ENCODE assay signal across 25 cellular contexts in genomic region chr1:61225478-61225877, GRCh38.
A peak's percentile ranks its signal among the peaks of the same experiment; 100 is the strongest.
DNase-seq lines count a peak whose midpoint lies in the region; ATAC-seq, FAIRE-seq and TF ChIP-seq lines count a peak whose summit lies in the region.
"Had no signal": no experiment of that assay in that cellular context is flagged by ENCODE, and none has a peak within 500 bp of the region (broad histone marks: within the 10 kb centered on the region; RNA-seq: fewer than 3 reads in every experiment).

No MANE protein-coding gene starts in this region.

- no peak overlapping the region for H3K4me3 Mint-ChIP-seq in glutamatergic neuron (ENCODE audit: unreplicated experiment)
- H3K4me3 Mint-ChIP-seq: B cell; CD4-positive, alpha-beta T cell; CD8-positive, alpha-beta T cell had no signal

- no peak overlapping the region for H2AFZ ChIP-seq in IMR-90 (replicated peaks; ENCODE audit: low read length, poor library complexity)

- POLR2A ChIA-PET in A549 (lab: Yijun Ruan, JAX) (no interaction called here), IMR-90 (lab: Charles Lee; ENCODE audit: unreplicated experiment) (no interaction called here)

- H3K4me1 ChIP-seq in A549 (peaks cover 66% of the 10 kb centered on the region), IMR-90 (ENCODE audit: control insufficient read depth, insufficient read depth, low read length) (no peaks in the 10 kb centered on the region), subcutaneous abdominal adipose tissue (ENCODE audit: control insufficient read depth in 5 of 5, insufficient read depth in 5 of 5, low read length in 5 of 5) (peaks cover 0 to 47% (median 32%) of the 10 kb centered on the region in 5 donors), body of pancreas (peaks cover 41% of the 10 kb centered on the region)
- H3K4me1 ChIP-seq: Caco-2 had no signal

- DNase-seq in A549 (ENCODE audit: low read depth in 1 of 2, low spot score in 1 of 2) (no peak), IMR-90 (no peak), glutamatergic neuron (no peak), body of pancreas (no peak)
- DNase-seq: 8988T; AML-193; Caco-2; Calu3; CD4-positive, alpha-beta T cell; CD8-positive, alpha-beta T cell; DND-41; EL; GDM1 had no signal

- 96% methylated on average over 9 of the region's 9 CpGs for WGBS in A549 (ENCODE audit: missing lambda C conversion rate)
- no CpG with 5 or more reads among the region's 9 CpGs for WGBS in IMR-90 (ENCODE audit: extremely low coverage in 2 of 2, insufficient read length in 1 of 2), 2 experiments
- 95 to 97% methylated on average over 9 of the region's 9 CpGs for WGBS in body of pancreas, 2 donors

- H3K4me3 ChIP-seq in A549 (no peak overlapping the region), IMR-90 (ENCODE audit: insufficient read depth, low read depth, low read length) (no peak overlapping the region), subcutaneous abdominal adipose tissue (ENCODE audit: low read depth in 1 of 5, low read length in 5 of 5) (no peak overlapping the region), body of pancreas (no peak overlapping the region)
- H3K4me3 ChIP-seq: BLaER1 treated with 17β-estradiol and CSF1 and Interleukin-3, amounts not matched to agents 10 nM and 100 nM; GM12878 had no signal

- no peak for TF ChIP-seq RAD21 in A549 (conservative IDR thresholded peaks at IDR 0.05 in 1 of 2, IDR thresholded peaks at IDR 0.05 in 1 of 2)
- TF ChIP-seq RAD21 in IMR-90 (IDR thresholded peaks at IDR 0.05; ENCODE audit: low read length) = no peak

- intact Hi-C loops in IMR-90 (cut with micrococcal nuclease) = no loop called here
- intact Hi-C loops in body of pancreas (cut with DNase I) = no loop called here

- no peak overlapping the region for H2BK15ac ChIP-seq in IMR-90 (ENCODE audit: low read depth, low read length)

- ATAC-seq in A549 (no peak), IMR-90 (ENCODE audit: low read depth) (no peak), GM21717 (IDR thresholded peaks at IDR 0.05; ENCODE audit: unreplicated experiment) (no peak), body of pancreas (no peak), GM18868 (IDR thresholded peaks at IDR 0.05; ENCODE audit: unreplicated experiment) (no peak)
- ATAC-seq: CD8-positive, alpha-beta T cell; GM12878 had no signal

- no peak overlapping the region for H3K4ac ChIP-seq in IMR-90 (ENCODE audit: low read depth, low read length)

- H3K23ac ChIP-seq in IMR-90 (ENCODE audit: low read depth, low read length) = no peak overlapping the region

- no peak for FAIRE-seq in A549 (lab: Jason Lieb, UNC)
- FAIRE-seq: A204.1, D721Med, GM12878, GM12892, GM18507, GM19239 had no signal

- BruUV-seq in IMR-90 (replicated peaks; lab: Mats Ljungman, UMichigan) = no TSS peak

- no peaks in the 10 kb centered on the region for H3K9me1 ChIP-seq in IMR-90 (ENCODE audit: insufficient read depth, low read length)

- H2BK120ac ChIP-seq in IMR-90 (ENCODE audit: low read depth, low read length) = no peak overlapping the region

- in situ Hi-C loops in IMR-90 (cut with MboI; ENCODE audit: low sequenced_read_pairs) = no loop called here

- H3K9me3 ChIP-seq in A549 (no peaks in the 10 kb centered on the region), IMR-90 (ENCODE audit: control insufficient read depth, insufficient read depth, low read length) (no peaks in the 10 kb centered on the region), subcutaneous abdominal adipose tissue (ENCODE audit: control insufficient read depth in 5 of 5, low read length in 5 of 5) (no peaks in the 10 kb centered on the region), body of pancreas (no peaks in the 10 kb centered on the region)
- H3K9me3 ChIP-seq: BLaER1 treated with 17β-estradiol and CSF1 and Interleukin-3, amounts not matched to agents 10 nM and 100 nM; Caco-2 had no signal

- no peak overlapping the region for H2AK5ac ChIP-seq in IMR-90 (ENCODE audit: low read depth, low read length)

- H3K4me2 ChIP-seq in A549 = no peak overlapping the region
- no peak overlapping the region for H3K4me2 ChIP-seq in IMR-90 (ENCODE audit: low read depth, low read length)
- H3K4me2 ChIP-seq: BLaER1 treated with 17β-estradiol and CSF1 and Interleukin-3, amounts not matched to agents 10 nM and 100 nM had no signal

- no peak overlapping the region for H3K14ac ChIP-seq in IMR-90 (replicated peaks; ENCODE audit: low read depth, low read length)

- no peak for TF ChIP-seq EP300 in A549 (IDR thresholded peaks at IDR 0.05)

- no peaks in the 10 kb centered on the region for H3K36me3 Mint-ChIP-seq in glutamatergic neuron (ENCODE audit: unreplicated experiment)
- H3K36me3 Mint-ChIP-seq: CD8-positive, alpha-beta T cell had no signal

- H3K79me1 ChIP-seq in IMR-90 (ENCODE audit: low read depth in 1 of 2, low read length in 2 of 2) = no peaks in the 10 kb centered on the region

- peaks cover 5% of the 10 kb centered on the region for H3K27me3 Mint-ChIP-seq in glutamatergic neuron (ENCODE audit: unreplicated experiment)

- dilution Hi-C loops in IMR-90 (cut with HindIII; ENCODE audit: low sequenced_read_pairs, unreplicated experiment) = no loop called here

- no peak overlapping the region for H4K8ac ChIP-seq in IMR-90 (ENCODE audit: low read depth in 2 of 2, low read length in 2 of 2)

- no peak overlapping the region for H3K56ac ChIP-seq in IMR-90 (ENCODE audit: extremely low read depth, insufficient read depth, low read length)

- TF ChIP-seq POLR2A in A549 (IDR thresholded peaks at IDR 0.05; ENCODE audit: low read length) = no peak
- no peak for TF ChIP-seq POLR2A in IMR-90 (IDR thresholded peaks at IDR 0.05; ENCODE audit: low read depth, low read length)
- no peak for TF ChIP-seq POLR2A in body of pancreas (IDR thresholded peaks at IDR 0.05)

- H3K27me3 ChIP-seq in IMR-90 (ENCODE audit: control insufficient read depth, insufficient read depth, low read length) (no peaks in the 10 kb centered on the region), subcutaneous abdominal adipose tissue (ENCODE audit: control insufficient read depth in 5 of 5, insufficient read depth in 4 of 5, low read length in 5 of 5) (no peaks in the 10 kb centered on the region), body of pancreas (no peaks in the 10 kb centered on the region)
- H3K27me3 ChIP-seq: BLaER1 treated with 17β-estradiol and CSF1 and Interleukin-3, amounts not matched to agents 10 nM and 100 nM had no signal

- no peak overlapping the region for H3K18ac ChIP-seq in IMR-90 (ENCODE audit: low read depth, low read length)

- no peak overlapping the region for H2AK9ac ChIP-seq in IMR-90 (replicated peaks; ENCODE audit: low read depth, low read length, poor library complexity)

- no peak overlapping the region for H3K9ac ChIP-seq in IMR-90 (ENCODE audit: low read depth, low read length)
- H3K9ac ChIP-seq in subcutaneous abdominal adipose tissue (ENCODE audit: low read length in 5 of 5) = no peak overlapping the region
- H3K9ac ChIP-seq: BLaER1 treated with 17β-estradiol and CSF1 and Interleukin-3, amounts not matched to agents 10 nM and 100 nM had no signal

- CTCF ChIA-PET in A549 (lab: Yijun Ruan, JAX) = interaction anchor here (1.0 kb wide), 1 partner anchor 16 kb away, joined by 3 read pairs; no protein-coding TSS in a partner anchor
- CTCF ChIA-PET in IMR-90 (lab: Yijun Ruan, JAX) = no interaction called here

- TF ChIP-seq CTCF in A549 (IDR thresholded peaks at IDR 0.05) (no peak), IMR-90 (conservative IDR thresholded peaks at IDR 0.05; ENCODE audit: low read depth, low read length) (no peak), glutamatergic neuron (IDR thresholded peaks at IDR 0.05; ENCODE audit: partially characterized antibody, unreplicated experiment) (no peak), body of pancreas (IDR thresholded peaks at IDR 0.05) (no peak)

- H4K20me1 ChIP-seq in IMR-90 (ENCODE audit: insufficient read depth, low read length) = no peaks in the 10 kb centered on the region
- H4K20me1 ChIP-seq: BLaER1 treated with 17β-estradiol and CSF1 and Interleukin-3, amounts not matched to agents 10 nM and 100 nM had no signal

- no peak overlapping the region for H2BK20ac ChIP-seq in IMR-90 (ENCODE audit: low read depth, low read length)

- H3K36me3 ChIP-seq in IMR-90 (ENCODE audit: control insufficient read depth, insufficient read depth, low read length) (no peaks in the 10 kb centered on the region), subcutaneous abdominal adipose tissue (ENCODE audit: control insufficient read depth in 5 of 5, insufficient read depth in 5 of 5, low read length in 5 of 5) (no peaks in the 10 kb centered on the region), body of pancreas (replicated peaks in 1 of 2; ENCODE audit: insufficient read depth in 1 of 2, low read depth in 2 of 2) (no peaks in the 10 kb centered on the region)
- H3K36me3 ChIP-seq: BLaER1 treated with 17β-estradiol and CSF1 and Interleukin-3, amounts not matched to agents 10 nM and 100 nM had no signal

- no peak overlapping the region for H4K91ac ChIP-seq in IMR-90 (ENCODE audit: insufficient read depth, low read depth, low read length)

- no peak overlapping the region for H4K5ac ChIP-seq in IMR-90 (ENCODE audit: low read depth, low read length)

- H3K27ac Mint-ChIP-seq in glutamatergic neuron (ENCODE audit: unreplicated experiment) = peak overlapping the region; percentile 94
- H3K27ac Mint-ChIP-seq: B cell; CD4-positive, alpha-beta T cell; CD8-positive, alpha-beta T cell had no signal

- H3K4me1 Mint-ChIP-seq in glutamatergic neuron (ENCODE audit: low read depth, unreplicated experiment) = peaks cover 57% of the 10 kb centered on the region
- H3K4me1 Mint-ChIP-seq: B cell had no signal

- peaks cover 8% of the 10 kb centered on the region for H3K9me3 Mint-ChIP-seq in glutamatergic neuron (ENCODE audit: unreplicated experiment)
- H3K9me3 Mint-ChIP-seq: CD4-positive, alpha-beta T cell; CD8-positive, alpha-beta T cell had no signal

- no peak overlapping the region for H2BK5ac ChIP-seq in IMR-90 (ENCODE audit: low read depth, low read length, poor library complexity, severe bottlenecking)

- no peak overlapping the region for H3K27ac ChIP-seq in A549
- no peak overlapping the region for H3K27ac ChIP-seq in IMR-90 (ENCODE audit: insufficient read depth, low read length)
- H3K27ac ChIP-seq in subcutaneous abdominal adipose tissue (ENCODE audit: low read depth, low read length) = peak overlapping the region; percentile 84
- H3K27ac ChIP-seq in body of pancreas = no peak overlapping the region
- H3K27ac ChIP-seq: BLaER1 treated with 17β-estradiol and CSF1 and Interleukin-3, amounts not matched to agents 10 nM and 100 nM; C4-2B had no signal

TF ChIP-seq in IMR-90, 13 proteins besides CTCF, POLR2A, EP300 and RAD21 (continues in another document):
- TF ChIP-seq ELK1 (IDR thresholded peaks at IDR 0.05; ENCODE audit: borderline replicate concordance, low read depth, low read length) = no peak
- TF ChIP-seq MXI1 (IDR thresholded peaks at IDR 0.05; ENCODE audit: borderline replicate concordance, low read depth, low read length) = no peak
- TF ChIP-seq MAFK (IDR thresholded peaks at IDR 0.05; ENCODE audit: low read depth, low read length) = peak; percentile 58
